ENCODE assay signal across 28 cellular contexts in the genomic region with DNA sequence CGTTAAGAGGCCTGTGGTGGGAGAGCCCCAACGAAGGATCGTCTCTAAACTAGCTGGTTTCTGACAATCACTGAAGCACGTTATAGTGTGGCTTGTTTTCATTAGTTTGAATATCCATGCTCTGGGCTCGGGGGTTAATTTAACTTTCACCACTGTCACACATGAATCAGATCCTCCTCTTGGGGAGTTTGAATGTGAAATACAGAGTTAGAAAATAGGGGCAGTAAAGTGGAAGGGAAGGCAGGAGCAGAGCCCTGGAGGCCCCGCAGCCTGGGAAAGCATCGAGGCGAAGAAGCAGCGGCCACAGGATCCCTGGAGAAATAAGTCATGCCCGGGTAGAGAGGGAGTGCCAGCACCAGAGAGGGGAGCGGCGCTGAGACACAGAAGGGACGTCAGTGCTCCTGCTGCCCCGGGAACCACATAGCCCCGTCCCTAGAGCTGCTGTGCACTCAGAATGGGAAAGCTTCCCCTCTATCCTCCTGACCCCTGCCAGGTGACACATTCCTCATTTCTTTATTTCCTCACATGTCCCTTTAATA. TPM values are rescaled to one million over a fixed set of nuclear protein-coding genes. Genes with fewer than 3 reads are reported as not detected.
DNase-seq lines count a peak whose midpoint lies in the region; ATAC-seq, FAIRE-seq and TF ChIP-seq lines count a peak whose summit lies in the region.
"Had no signal": no experiment of that assay in that cellular context is flagged by ENCODE, and none has a peak within 500 bp of the region (broad histone marks: within the 10 kb centered on the region; RNA-seq: fewer than 3 reads in every experiment).

No MANE protein-coding gene starts in this region.

- no peak overlapping the region for H2BK5ac ChIP-seq in H1 (ENCODE audit: low read depth, low read length)

- no peak for TF ChIP-seq CTCF in H1 (IDR thresholded peaks at IDR 0.05; ENCODE audit: control extremely low read depth in 1 of 3, insufficient read depth in 1 of 3, low read depth in 1 of 3, low read length in 3 of 3)
- TF ChIP-seq CTCF in lower leg skin (IDR thresholded peaks at IDR 0.05) = no peak
- TF ChIP-seq CTCF in psoas muscle (IDR thresholded peaks at IDR 0.05) = no peak

- no peak for ATAC-seq in psoas muscle
- ATAC-seq in HG03135 (IDR thresholded peaks at IDR 0.05; ENCODE audit: unreplicated experiment) = no peak
- ATAC-seq: lower lobe of right lung; Panc1; stimulated activated effector memory CD8-positive, alpha-beta T cell treated with anti-CD3 and anti-CD28 coated beads, Interleukin-12 subunit alpha, Interleukin-12 subunit beta, amount 100 ng/mL, for 72 hours had no signal

- no peak overlapping the region for H2AK5ac ChIP-seq in H1 (ENCODE audit: low read depth, low read length)

- H3K27me3 ChIP-seq in BLaER1 = 0 out of 2 replicates have a peak, but pooled peaks cover 2% of the 10 kb centered on the region
- H3K27me3 ChIP-seq in H1 (replicated peaks in 1 of 4; ENCODE audit: control insufficient read depth in 3 of 4, extremely low read depth in 1 of 4, insufficient read depth in 3 of 4, low read length in 3 of 4) = no peaks in the 10 kb centered on the region
- H3K27me3 ChIP-seq in neuron (ENCODE audit: insufficient read depth, low read length) = no peaks in the 10 kb centered on the region
- H3K27me3 ChIP-seq in psoas muscle (ENCODE audit: insufficient read depth in 3 of 3, low read length in 2 of 3) = peaks cover 0 to 3% (median 0%) of the 10 kb centered on the region in 3 donors
- H3K27me3 ChIP-seq: transverse colon had no signal

- H3K23ac ChIP-seq in H1 (ENCODE audit: insufficient read length) = no peak overlapping the region

- peak overlapping the region; percentile 63; the same call in 1 of the 2 replicates for H4K8ac ChIP-seq in H1 (ENCODE audit: extremely low read depth, insufficient read depth, low read length)

- no peak for TF ChIP-seq RAD21 in H1 (IDR thresholded peaks at IDR 0.05 in 1 of 2, conservative IDR thresholded peaks at IDR 0.05 in 1 of 2; ENCODE audit: low read depth in 2 of 2, low read length in 2 of 2)

- no peak overlapping the region for H2BK12ac ChIP-seq in H1 (ENCODE audit: low read depth, low read length)

- 75% methylated on average over 15 of the region's 15 CpGs; no CpG with 5 or more reads in 1 of the 2 experiments for WGBS in H1 (ENCODE audit: extremely low coverage in 1 of 2, insufficient coverage in 1 of 2, insufficient read length in 1 of 2, insufficient replicate concordance in 2 of 2, low coverage in 1 of 2, low lambda C conversion rate in 2 of 2, missing lambda C conversion rate in 1 of 2), 2 experiments
- WGBS in lower leg skin, 2 donors = 36 to 49% methylated on average over 15 of the region's 15 CpGs
- 20 to 31% (median 22%) methylated on average over 15 of the region's 15 CpGs for WGBS in psoas muscle, 3 donors

- H3K9ac ChIP-seq in BLaER1 (0 out of 2 replicates have a peak overlapping the region, but pooled peaks have one; percentile 15), H1 (replicated peaks in 1 of 4; ENCODE audit: extremely low read depth in 1 of 4, low read depth in 3 of 4, low read length in 3 of 4) (no peak overlapping the region)

- peak overlapping the region; percentile 77 for H3K4me2 ChIP-seq in BLaER1
- H3K4me2 ChIP-seq in H1 (ENCODE audit: insufficient read depth in 1 of 2, low read depth in 2 of 2, low read length in 2 of 2) = no peak overlapping the region

- no peaks in the 10 kb centered on the region for H3K79me1 ChIP-seq in H1 (ENCODE audit: low read depth, low read length)

- no peak overlapping the region for H2BK15ac ChIP-seq in H1 (ENCODE audit: low read length)

- no peak overlapping the region for H2BK20ac ChIP-seq in H1 (ENCODE audit: low read length)

- intact Hi-C loops in lower leg skin (cut with DNase I; ENCODE audit: low total_unique reads) = no loop called here
- intact Hi-C loops in psoas muscle (cut with DNase I) = no loop called here

- H3K4ac ChIP-seq in H1 (replicated peaks; ENCODE audit: insufficient read length, low read depth, low read length) = no peak overlapping the region

- DNase-seq in NCI-H526 (lab: John Stamatoyannopoulos, UW) (peak; percentile 61 to 85), H1 (ENCODE audit: low read depth in 1 of 2, low spot score in 2 of 2) (no peak), lower leg skin (ENCODE audit: low spot score in 2 of 2) (no peak), psoas muscle (no peak), putamen (ENCODE audit: low spot score) (no peak)
- DNase-seq: activated CD4-positive, CD25-positive, alpha-beta regulatory T cell treated with anti-CD3 and anti-CD28 coated beads, Interleukin-2, amount 50 U/mL, for 72 hours; CD8-positive, alpha-beta memory T cell; HCEC 1CT; Kasumi-1; lower lobe of right lung; naive B cell; NCI-H1417; NCI-H82; stimulated activated CD4-positive, alpha-beta T cell treated with anti-CD3 and anti-CD28 coated beads, Interleukin-12 subunit alpha, Interleukin-12 subunit beta, amount 100 ng/mL, for 4 hours; T1000; transverse colon had no signal

- H3K56ac ChIP-seq in H1 (replicated peaks; ENCODE audit: insufficient read length, low read depth, low read length) = no peak overlapping the region

- no peak for TF ChIP-seq EP300 in H1 (IDR thresholded peaks at IDR 0.05; ENCODE audit: borderline replicate concordance in 1 of 2, low read depth in 2 of 2, low read length in 2 of 2)

- H4K5ac ChIP-seq in H1 (ENCODE audit: insufficient read length, low read depth, low read length) = no peak overlapping the region

- no peaks in the 10 kb centered on the region for H3K23me2 ChIP-seq in H1 (ENCODE audit: low read depth, low read length)

- H3K27ac ChIP-seq in BLaER1 (peak overlapping the region; percentile 25; the same call in 1 of the 2 replicates), H1 (ENCODE audit: low read depth, low read length) (no peak overlapping the region), psoas muscle (no peak overlapping the region)
- H3K27ac ChIP-seq: breast epithelium, esophagus muscularis mucosa, lower lobe of right lung, prostate gland, transverse colon had no signal

- no peak overlapping the region for H3K14ac ChIP-seq in H1 (ENCODE audit: insufficient read length)

- H3K18ac ChIP-seq in H1 (ENCODE audit: extremely low read depth, low read length) = no peak overlapping the region

- FAIRE-seq in H1 (lab: Jason Lieb, UNC) = no peak

- no peak overlapping the region for H3K4me3 ChIP-seq in BLaER1
- no peak overlapping the region for H3K4me3 ChIP-seq in H1 (ENCODE audit: extremely low read depth in 1 of 4, insufficient read depth in 2 of 4, low read depth in 3 of 4, low read length in 4 of 4)
- H3K4me3 ChIP-seq in neuron (ENCODE audit: low read length) = no peak overlapping the region
- no peak overlapping the region for H3K4me3 ChIP-seq in lower leg skin (ENCODE audit: low read depth, poor library complexity, severe bottlenecking)
- no peak overlapping the region for H3K4me3 ChIP-seq in psoas muscle
- H3K4me3 ChIP-seq: breast epithelium, esophagus muscularis mucosa, lower lobe of right lung, prostate gland, transverse colon had no signal

- POLR2A ChIA-PET in H1 (lab: Charles Lee; ENCODE audit: partially characterized antibody) = no interaction called here

- H4K20me1 ChIP-seq in BLaER1 (no peaks in the 10 kb centered on the region), H1 (replicated peaks in 1 of 2; ENCODE audit: control insufficient read depth in 1 of 2, insufficient read depth in 2 of 2, low read length in 2 of 2) (no peaks in the 10 kb centered on the region)

- TF ChIP-seq POLR2A in H1 (IDR thresholded peaks at IDR 0.05; ENCODE audit: control extremely low read depth in 1 of 2, low read depth in 2 of 2, low read length in 2 of 2) = no peak
- TF ChIP-seq POLR2A in lower leg skin (IDR thresholded peaks at IDR 0.05) = no peak

- no peak overlapping the region for H4K91ac ChIP-seq in H1 (replicated peaks; ENCODE audit: insufficient read length, low read length)

- H3K36me3 ChIP-seq in BLaER1 (no peaks in the 10 kb centered on the region), H1 (ENCODE audit: control insufficient read depth in 2 of 4, insufficient read depth in 4 of 4, low read length in 3 of 4) (no peaks in the 10 kb centered on the region), neuron (ENCODE audit: insufficient read depth, low read length) (no peaks in the 10 kb centered on the region), psoas muscle (ENCODE audit: insufficient read depth in 1 of 2, low read depth in 1 of 2) (no peaks in the 10 kb centered on the region)
- H3K36me3 ChIP-seq: breast epithelium, esophagus muscularis mucosa, lower lobe of right lung, prostate gland, transverse colon had no signal

- peaks cover 32% of the 10 kb centered on the region for H3K4me1 ChIP-seq in BLaER1
- H3K4me1 ChIP-seq in H1 (replicated peaks in 1 of 4; ENCODE audit: control insufficient read depth in 3 of 4, insufficient read depth in 4 of 4, low read length in 3 of 4) = peaks cover 0 to 5% (median under 1%) of the 10 kb centered on the region in 4 experiments; a peak in 2 of 7 replicates
- H3K4me1 ChIP-seq in neuron (ENCODE audit: insufficient read depth, low read length) = no peaks in the 10 kb centered on the region
- no peaks in the 10 kb centered on the region for H3K4me1 ChIP-seq in psoas muscle
- H3K4me1 ChIP-seq: breast epithelium, esophagus muscularis mucosa, lower lobe of right lung, prostate gland, transverse colon had no signal

- H2AFZ ChIP-seq in H1 (ENCODE audit: low read length) (peak overlapping the region; percentile 87), neuron (ENCODE audit: low read depth, low read length) (peak overlapping the region; percentile 56)

- CTCF ChIA-PET in H1 (lab: Charles Lee; ENCODE audit: partially characterized antibody) = interaction anchor here (0.5 to 1.0 kb wide), 2 partner anchors 10 to 60 kb away, joined by 3 read pairs; no protein-coding TSS in a partner anchor

- no peaks in the 10 kb centered on the region for H3K9me3 ChIP-seq in BLaER1
- H3K9me3 ChIP-seq in H1 (ENCODE audit: insufficient read depth in 2 of 2, low read depth in 1 of 2, low read length in 1 of 2) = no peaks in the 10 kb centered on the region
- H3K9me3 ChIP-seq in neuron (ENCODE audit: low read length) = no peaks in the 10 kb centered on the region
- no peaks in the 10 kb centered on the region for H3K9me3 ChIP-seq in psoas muscle
- H3K9me3 ChIP-seq: breast epithelium, esophagus muscularis mucosa, lower lobe of right lung, prostate gland, transverse colon had no signal

- no peaks in the 10 kb centered on the region for H3K79me2 ChIP-seq in H1 (ENCODE audit: control insufficient read depth in 1 of 2, insufficient read depth in 2 of 2, low read length in 2 of 2)

- no peak overlapping the region for H2BK120ac ChIP-seq in H1 (replicated peaks; ENCODE audit: low read depth, low read length)

RNA-seq across cellular contexts. Expression of gene AMER2, which starts 31.2 kb away (rescaled TPM):
- 0.50 and 0.57 TPM in 2 replicates for total RNA-seq in H1 (2021; fragmentation: NEBNext Ultra II Directional; extraction: Animal tissue kit (Norgen Biotek cat#: 25700))
- polyA plus RNA-seq in H1 (2011; rRNA removed) (0.14 and 0.16 TPM in 2 replicates), psoas muscle (under 1 TPM in 2 of 3 donors, not detected in 1; 0.01 to 0.08 TPM)
- polyA plus RNA-seq in H1 (2011; cell fraction: cytosol; rRNA removed) = 0.14 TPM
- polyA plus RNA-seq in H1 (2011; cell fraction: nucleus; rRNA removed) = 0.16 TPM
- polyA plus RNA-seq in H1 (2012, experiment 1 of 2) = 0.11 to 0.30 TPM (median 0.18 TPM) in 4 replicates
- 0.09 TPM for polyA plus RNA-seq in H1 (2012, experiment 2 of 2)
- polyA plus RNA-seq in H1 (2013, experiment 1 of 2) = 0.14 TPM
- 0.20 TPM for polyA plus RNA-seq in H1 (2013, experiment 2 of 2)
- polyA minus RNA-seq in H1 (2011; rRNA and poly(A)+ RNA removed) = 0.17 and 0.25 TPM in 2 replicates
- 0.15 TPM for polyA minus RNA-seq in H1 (2011; cell fraction: cytosol; rRNA and poly(A)+ RNA removed)
- 0.30 TPM for polyA minus RNA-seq in H1 (2011; cell fraction: nucleus; rRNA and poly(A)+ RNA removed)
- total RNA-seq in lower leg skin (under 1 TPM in 3 of 4 donors, not detected in 1; 0.08 to 0.20 (median 0.13) TPM), psoas muscle (under 1 TPM in 1 of 4 donors, not detected in 3; 0.04 TPM)
- total RNA-seq: activated CD8-positive, alpha-beta memory T cell treated with anti-CD3 and anti-CD28 coated beads for 36 hours; CD8-positive, alpha-beta memory T cell; glomerular endothelial cell; HT1080; lower lobe of right lung; SK-MEL-5 had no signal
- polyA plus RNA-seq: CD8-positive, alpha-beta memory T cell had no signal

Comparison
In these comparisons a context has a peak if more than half of its experiments do, and no peak if none do; other contexts are left out.
1. DNase-seq: peak in NCI-H526 (2 of 2); none in H1 (0 of 2), lower leg skin (0 of 2), psoas muscle (0 of 2) and putamen (single experiment).